1 cellular context compared by ENCODE assay signal in genomic region chr6:34657037-34657306, GRCh38.
TF ChIP-seq lines count a peak whose summit lies in the region.

No MANE protein-coding gene starts in this region.

TF ChIP-seq in GM23338, 12 proteins besides CTCF, POLR2A, EP300 and RAD21 (continued from another document):
- TF ChIP-seq ZNF462 (CRISPR knock-in tag; IDR thresholded peaks at IDR 0.05), result no peak
- no peak for TF ChIP-seq STAT1 (IDR thresholded peaks at IDR 0.05; ENCODE audit: unreplicated experiment)
- TF ChIP-seq ZNF114 (CRISPR knock-in tag; IDR thresholded peaks at IDR 0.05), result no peak
